ENCODE assay signal across 8 cellular contexts in the genomic region with DNA sequence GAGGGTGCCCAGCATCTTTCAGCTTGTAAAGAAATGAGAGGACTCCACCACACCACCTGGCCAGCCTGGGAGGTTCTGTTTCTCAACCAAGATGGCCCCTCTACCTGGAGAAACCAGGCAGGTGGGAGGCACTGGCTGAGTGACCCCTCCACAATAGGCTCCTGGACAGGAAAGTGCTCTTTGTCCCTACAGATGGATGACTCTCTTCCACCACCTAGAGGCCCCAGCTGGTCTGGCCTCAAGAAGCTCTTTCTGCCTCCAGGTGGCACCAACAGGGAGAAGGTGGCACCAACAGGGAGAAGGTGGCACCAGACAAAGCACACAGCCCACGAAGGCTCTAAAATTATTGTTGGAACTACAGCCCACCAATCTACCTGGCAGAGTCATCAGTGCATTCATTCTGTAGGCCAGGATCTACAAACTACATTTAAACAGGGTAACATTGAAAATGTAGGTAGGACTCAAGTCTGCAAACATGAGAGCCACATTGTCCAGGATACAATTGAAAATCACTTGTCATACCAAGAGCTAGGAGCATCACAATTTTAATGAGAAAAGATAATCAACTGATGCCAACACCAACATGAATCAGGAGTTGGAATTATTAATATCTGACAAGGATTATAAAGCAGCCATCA. TPM values are rescaled to one million over a fixed set of nuclear protein-coding genes. Genes with fewer than 3 reads are reported as not detected.
DNase-seq lines count a peak whose midpoint lies in the region; ATAC-seq and TF ChIP-seq lines count a peak whose summit lies in the region.

No MANE protein-coding gene starts in this region.

- H3K27ac ChIP-seq in heart left ventricle (no peak overlapping the region), right atrium auricular region (no peak overlapping the region), thyroid gland (peak overlapping the region in 1 of 3 donors; percentile 24)

- peaks cover 0 to 15% (median 4%) of the 10 kb centered on the region in 12 donors for H3K9me3 ChIP-seq in heart left ventricle
- peaks cover 0 to 15% of the 10 kb centered on the region in 2 donors for H3K9me3 ChIP-seq in right atrium auricular region
- no peaks in the 10 kb centered on the region for H3K9me3 ChIP-seq in thyroid gland

- DNase-seq in heart left ventricle (no peak), right atrium auricular region (ENCODE audit: low spot score) (no peak), NCI-H2107 (lab: John Stamatoyannopoulos, UW) (peak; percentile 50), glutamatergic neuron (peak; percentile 26), thyroid gland (peak; percentile 72 to 82), ecto neural progenitor cell (ENCODE audit: low spot score) (no peak), NCI-H1436 (lab: John Stamatoyannopoulos, UW) (no peak)
- DNase-seq in activated CD8-positive, alpha-beta T cell treated with anti-CD3 and anti-CD28 coated beads for 36 hours: peak; percentile 53

- H3K27me3 Mint-ChIP-seq in activated CD8-positive, alpha-beta T cell treated with anti-CD3 and anti-CD28 coated beads for 36 hours: no peaks in the 10 kb centered on the region
- peaks cover 4% of the 10 kb centered on the region for H3K27me3 Mint-ChIP-seq in glutamatergic neuron (ENCODE audit: unreplicated experiment)

- WGBS in heart left ventricle, 4 donors: 36 to 61% (median 42%) methylated on average over 1 of the region's 1 CpG
- 47 to 60% methylated on average over 1 of the region's 1 CpG for WGBS in thyroid gland, 2 donors

- H3K4me1 ChIP-seq in heart left ventricle (no peaks in the 10 kb centered on the region), right atrium auricular region (no peaks in the 10 kb centered on the region), thyroid gland (peaks cover 10 to 31% of the 10 kb centered on the region in 2 donors)

- H3K4me1 Mint-ChIP-seq in activated CD8-positive, alpha-beta T cell treated with anti-CD3 and anti-CD28 coated beads for 36 hours (ENCODE audit: low read depth): peaks cover 20% of the 10 kb centered on the region
- no peaks in the 10 kb centered on the region for H3K4me1 Mint-ChIP-seq in glutamatergic neuron (ENCODE audit: low read depth, unreplicated experiment)

- intact Hi-C loops in heart left ventricle (cut with DNase I): loop anchor here in 1 of 10 donors (5.0 kb wide), 1 partner anchor 234 kb away; no protein-coding TSS in a partner anchor
- intact Hi-C loops in activated CD8-positive, alpha-beta T cell treated with anti-CD3 and anti-CD28 coated beads for 36 hours (cut with micrococcal nuclease): no loop called here
- intact Hi-C loops in thyroid gland (cut with DNase I): loop anchor here (10.0 kb wide), 1 partner anchor 67 kb away; the partner anchor contains the start of gene TFF3

- POLR2A ChIA-PET in activated CD8-positive, alpha-beta T cell treated with anti-CD3 and anti-CD28 coated beads for 36 hours (lab: Charles Lee): interaction anchor here (0.7 to 2.1 kb wide), 5 partner anchors 12 to 143 kb away, joined by 3 to 7 read pairs (median 3); partner anchors contain the start of gene UBASH3A

- CTCF ChIA-PET in activated CD8-positive, alpha-beta T cell treated with anti-CD3 and anti-CD28 coated beads for 36 hours (lab: Charles Lee): interaction anchor here (0.7 to 2.5 kb wide), 25 partner anchors 9 to 236 kb away, joined by 3 to 15 read pairs (median 4); partner anchors contain the start of gene UBASH3A

- TF ChIP-seq POLR2A in heart left ventricle (IDR thresholded peaks at IDR 0.05) (no peak), thyroid gland (IDR thresholded peaks at IDR 0.05) (no peak)

- peak in 10 of 12 donors; percentile 11 to 52 (median 32) for TF ChIP-seq CTCF in heart left ventricle (IDR thresholded peaks at IDR 0.05)
- TF ChIP-seq CTCF in right atrium auricular region (IDR thresholded peaks at IDR 0.05): peak in 1 of 2 donors; percentile 36
- peak; percentile 70 for TF ChIP-seq CTCF in activated CD8-positive, alpha-beta T cell treated with anti-CD3 and anti-CD28 coated beads for 36 hours (IDR thresholded peaks at IDR 0.05)
- peak; percentile 33 for TF ChIP-seq CTCF in glutamatergic neuron (IDR thresholded peaks at IDR 0.05; ENCODE audit: partially characterized antibody, unreplicated experiment)
- peak in 4 of 6 experiments; percentile 81 to 100 (median 92) for TF ChIP-seq CTCF in thyroid gland (IDR thresholded peaks at IDR 0.05)

- no peak overlapping the region for H3K4me3 Mint-ChIP-seq in activated CD8-positive, alpha-beta T cell treated with anti-CD3 and anti-CD28 coated beads for 36 hours
- H3K4me3 Mint-ChIP-seq in glutamatergic neuron (ENCODE audit: unreplicated experiment): no peak overlapping the region

- peaks cover 6% of the 10 kb centered on the region for H3K9me3 Mint-ChIP-seq in activated CD8-positive, alpha-beta T cell treated with anti-CD3 and anti-CD28 coated beads for 36 hours
- H3K9me3 Mint-ChIP-seq in glutamatergic neuron (ENCODE audit: unreplicated experiment): peaks cover 3% of the 10 kb centered on the region

- H3K4me3 ChIP-seq in heart left ventricle (no peak overlapping the region), right atrium auricular region (no peak overlapping the region), thyroid gland (replicated peaks in 1 of 3) (no peak overlapping the region)

- H3K36me3 Mint-ChIP-seq in activated CD8-positive, alpha-beta T cell treated with anti-CD3 and anti-CD28 coated beads for 36 hours (ENCODE audit: low read depth): peaks cover 79% of the 10 kb centered on the region
- H3K36me3 Mint-ChIP-seq in glutamatergic neuron (ENCODE audit: unreplicated experiment): peaks cover 7% of the 10 kb centered on the region

- no peak overlapping the region for H3K27ac Mint-ChIP-seq in activated CD8-positive, alpha-beta T cell treated with anti-CD3 and anti-CD28 coated beads for 36 hours
- H3K27ac Mint-ChIP-seq in glutamatergic neuron (ENCODE audit: unreplicated experiment): no peak overlapping the region

- ATAC-seq in heart left ventricle: no peak
- peak; percentile 68 for ATAC-seq in activated CD8-positive, alpha-beta T cell treated with anti-CD3 and anti-CD28 coated beads for 36 hours

- peaks cover 0 to 4% (median 0%) of the 10 kb centered on the region in 9 donors for H3K27me3 ChIP-seq in heart left ventricle
- H3K27me3 ChIP-seq in right atrium auricular region: no peaks in the 10 kb centered on the region
- no peaks in the 10 kb centered on the region for H3K27me3 ChIP-seq in thyroid gland

- H3K36me3 ChIP-seq in heart left ventricle (no peaks in the 10 kb centered on the region), right atrium auricular region (no peaks in the 10 kb centered on the region), thyroid gland (no peaks in the 10 kb centered on the region)

RNA-seq across cellular contexts. Expression of gene TMPRSS3, which starts 14.4 kb away (rescaled TPM):
- total RNA-seq in heart left ventricle (1 to 10 TPM in 1 of 9 donors, under 1 TPM in 1, not detected in 7; 0.59 to 2.7 TPM), right atrium auricular region (1 to 10 TPM; 1.1 to 2.4 TPM), glutamatergic neuron (ENCODE audit: unreplicated experiment) (0.71 TPM), thyroid gland (10 to 100 TPM in 1 of 4 donors, 1 to 10 TPM in 3; 5.0 to 12.6 (median 6.2) TPM)
- polyA plus RNA-seq in heart left ventricle: not detected
- total RNA-seq in activated CD8-positive, alpha-beta T cell treated with anti-CD3 and anti-CD28 coated beads for 36 hours: 100 to 1,000 TPM; 123 to 134 TPM

RNA-seq across cellular contexts. Expression of gene TFF1, which starts 15.1 kb away (rescaled TPM):
- total RNA-seq in heart left ventricle (not detected), right atrium auricular region (not detected), glutamatergic neuron (ENCODE audit: unreplicated experiment) (not detected), thyroid gland (not detected)
- not detected for polyA plus RNA-seq in heart left ventricle
- total RNA-seq in activated CD8-positive, alpha-beta T cell treated with anti-CD3 and anti-CD28 coated beads for 36 hours: 1 to 10 TPM in 1 of 2 experiments, not detected in 1; 1.1 TPM

RNA-seq across cellular contexts. Expression of gene UBASH3A, which starts 22.2 kb away (rescaled TPM):
- total RNA-seq in heart left ventricle (1 to 10 TPM in 1 of 9 donors, under 1 TPM in 1, not detected in 7; 0.86 to 2.4 TPM), right atrium auricular region (under 1 TPM in 1 of 2 donors, not detected in 1; 0.12 TPM), glutamatergic neuron (ENCODE audit: unreplicated experiment) (not detected), thyroid gland (1 to 10 TPM in 1 of 4 donors, under 1 TPM in 2, not detected in 1; 0.54 to 1.3 (median 0.81) TPM)
- polyA plus RNA-seq in heart left ventricle: under 1 TPM; 0.04 to 0.08 TPM
- total RNA-seq in activated CD8-positive, alpha-beta T cell treated with anti-CD3 and anti-CD28 coated beads for 36 hours: 10 to 100 TPM; 48.7 to 52.9 TPM

RNA-seq across cellular contexts. Expression of gene TFF2, which starts 30.7 kb away (rescaled TPM):
- total RNA-seq in heart left ventricle (not detected), right atrium auricular region (not detected), glutamatergic neuron (ENCODE audit: unreplicated experiment) (not detected), thyroid gland (10 to 100 TPM in 1 of 4 donors, 1 to 10 TPM in 1, not detected in 2; 2.5 to 14.3 TPM)
- polyA plus RNA-seq in heart left ventricle: not detected
- not detected for total RNA-seq in activated CD8-positive, alpha-beta T cell treated with anti-CD3 and anti-CD28 coated beads for 36 hours

Comparison
In these comparisons a context has a peak if more than half of its experiments do, and no peak if none do; other contexts are left out.
1. DNase-seq: peak in NCI-H2107 (single experiment), activated CD8-positive, alpha-beta T cell treated with anti-CD3 and anti-CD28 coated beads for 36 hours (single experiment), glutamatergic neuron (single experiment) and thyroid gland (2 of 2); none in heart left ventricle (0 of 5), right atrium auricular region (single experiment), ecto neural progenitor cell (single experiment) and NCI-H1436 (single experiment).
2. RNA of gene TMPRSS3, which starts 14.4 kb away (total RNA-seq): 123 to 134 TPM in activated CD8-positive, alpha-beta T cell treated with anti-CD3 and anti-CD28 coated beads for 36 hours; 5.0 to 12.6 TPM in thyroid gland, 1.1 to 2.4 TPM in right atrium auricular region, 0.71 TPM in glutamatergic neuron (single experiment) and 0.59 to 2.7 TPM in heart left ventricle; every median in the first group is over 4 times any median in the second.
3. RNA of gene UBASH3A, which starts 22.2 kb away (total RNA-seq): 48.7 to 52.9 TPM in activated CD8-positive, alpha-beta T cell treated with anti-CD3 and anti-CD28 coated beads for 36 hours; 0.54 to 1.3 TPM in thyroid gland, 0.12 TPM in right atrium auricular region, 0.86 to 2.4 TPM in heart left ventricle and not detected in glutamatergic neuron (single experiment); every median in the first group is over 10 times any median in the second.